8 cellular contexts compared by ENCODE assay signal in genomic region chr17:17837380-17837821, GRCh38. TPM values are rescaled to one million over a fixed set of nuclear protein-coding genes. Genes with fewer than 3 reads are reported as not detected.
DNase-seq lines count a peak whose midpoint lies in the region; ATAC-seq and TF ChIP-seq lines count a peak whose summit lies in the region.

No MANE protein-coding gene starts in this region.

- H3K36me3 Mint-ChIP-seq in activated CD8-positive, alpha-beta memory T cell treated with anti-CD3 and anti-CD28 coated beads, Interleukin-2, amount 10 ng/mL, durations not matched to agents 7 days and 5 days = peaks cover 9% of the 10 kb centered on the region
- peaks cover under 1% of the 10 kb centered on the region for H3K36me3 Mint-ChIP-seq in T-cell
- no peaks in the 10 kb centered on the region for H3K36me3 Mint-ChIP-seq in progenitor cell of endocrine pancreas (ENCODE audit: insufficient read depth)

- peak overlapping the region; percentile 79 for H3K4me3 ChIP-seq in fibroblast of pulmonary artery (replicated peaks; ENCODE audit: low read depth, low read length)

- ATAC-seq in activated CD8-positive, alpha-beta memory T cell treated with anti-CD3 and anti-CD28 coated beads, Interleukin-2, amount 10 ng/mL, durations not matched to agents 7 days and 5 days = no peak
- no peak for ATAC-seq in T-cell (replicated peaks in 1 of 4)
- ATAC-seq in activated CD4-positive, CD25-positive, alpha-beta regulatory T cell treated with anti-CD3 and anti-CD28 coated beads, Interleukin-2, amount 50 U/mL, for 24 hours = no peak
- no peak for ATAC-seq in HG02970 (IDR thresholded peaks at IDR 0.05; ENCODE audit: low FRiP score, unreplicated experiment)

- POLR2A ChIA-PET in T-cell (lab: Charles Lee) = interaction anchor here (0.6 to 1.9 kb wide), 3 partner anchors 12 to 13 kb away, joined by 4 to 25 read pairs (median 6); no protein-coding TSS in a partner anchor

- CTCF ChIA-PET in activated CD8-positive, alpha-beta memory T cell treated with anti-CD3 and anti-CD28 coated beads, Interleukin-2, amount 10 ng/mL, durations not matched to agents 7 days and 5 days (lab: Charles Lee) = interaction anchor here (0.9 to 4.2 kb wide), 6 partner anchors 11 to 25 kb away, joined by 3 to 34 read pairs (median 4); no protein-coding TSS in a partner anchor
- CTCF ChIA-PET in T-cell (lab: Charles Lee) = interaction anchor here (0.6 to 2.4 kb wide), 4 partner anchors 12 to 23 kb away, joined by 3 to 16 read pairs (median 5); no protein-coding TSS in a partner anchor

- TF ChIP-seq CTCF in fibroblast of pulmonary artery (IDR thresholded peaks at IDR 0.05; ENCODE audit: low read length, missing control alignments) = no peak
- no peak for TF ChIP-seq CTCF in progenitor cell of endocrine pancreas (IDR thresholded peaks at IDR 0.05; ENCODE audit: unreplicated experiment)

- no peaks in the 10 kb centered on the region for H3K27me3 Mint-ChIP-seq in activated CD8-positive, alpha-beta memory T cell treated with anti-CD3 and anti-CD28 coated beads, Interleukin-2, amount 10 ng/mL, durations not matched to agents 7 days and 5 days
- H3K27me3 Mint-ChIP-seq in T-cell = no peaks in the 10 kb centered on the region
- H3K27me3 Mint-ChIP-seq in progenitor cell of endocrine pancreas = no peaks in the 10 kb centered on the region

- no peak for DNase-seq in activated CD8-positive, alpha-beta memory T cell treated with anti-CD3 and anti-CD28 coated beads, Interleukin-2, amount 10 ng/mL, durations not matched to agents 7 days and 5 days
- DNase-seq in activated CD8-positive, alpha-beta memory T cell treated with anti-CD3 and anti-CD28 coated beads, Interleukin-2, amount 50 U/mL, for 4 hours = no peak
- no peak for DNase-seq in T-cell
- DNase-seq in fibroblast of pulmonary artery (ENCODE audit: low read depth) = peak; percentile 92
- no peak for DNase-seq in progenitor cell of endocrine pancreas (ENCODE audit: low spot score, unreplicated experiment)
- DNase-seq in NCI-H748 treated with DMSO at 0.1 percent for 48 hours (lab: John Stamatoyannopoulos, UW) = no peak

- H3K4me3 Mint-ChIP-seq in activated CD8-positive, alpha-beta memory T cell treated with anti-CD3 and anti-CD28 coated beads, Interleukin-2, amount 10 ng/mL, durations not matched to agents 7 days and 5 days = peak overlapping the region; percentile 85
- peak overlapping the region; percentile 84 to 96 (median 85) for H3K4me3 Mint-ChIP-seq in T-cell
- H3K4me3 Mint-ChIP-seq in progenitor cell of endocrine pancreas (ENCODE audit: low read depth) = peak overlapping the region; percentile 87

- H3K9me3 Mint-ChIP-seq in activated CD8-positive, alpha-beta memory T cell treated with anti-CD3 and anti-CD28 coated beads, Interleukin-2, amount 10 ng/mL, durations not matched to agents 7 days and 5 days (ENCODE audit: low read depth) = no peaks in the 10 kb centered on the region
- H3K9me3 Mint-ChIP-seq in T-cell = no peaks in the 10 kb centered on the region
- no peaks in the 10 kb centered on the region for H3K9me3 Mint-ChIP-seq in progenitor cell of endocrine pancreas (ENCODE audit: low read depth)

- H3K4me1 Mint-ChIP-seq in activated CD8-positive, alpha-beta memory T cell treated with anti-CD3 and anti-CD28 coated beads, Interleukin-2, amount 10 ng/mL, durations not matched to agents 7 days and 5 days = peaks cover 69% of the 10 kb centered on the region
- H3K4me1 Mint-ChIP-seq in T-cell (peaks cover 56 to 66% (median 65%) of the 10 kb centered on the region in 3 donors), progenitor cell of endocrine pancreas (ENCODE audit: low read depth) (peaks cover 41% of the 10 kb centered on the region)

- peak overlapping the region; percentile 92 for H3K27ac Mint-ChIP-seq in activated CD8-positive, alpha-beta memory T cell treated with anti-CD3 and anti-CD28 coated beads, Interleukin-2, amount 10 ng/mL, durations not matched to agents 7 days and 5 days
- H3K27ac Mint-ChIP-seq in T-cell = peak overlapping the region; percentile 85 to 91
- peak overlapping the region; percentile 98 for H3K27ac Mint-ChIP-seq in progenitor cell of endocrine pancreas

RNA-seq across cellular contexts. Expression of gene SREBF1, which starts 0.6 kb away (rescaled TPM):
- total RNA-seq in activated CD8-positive, alpha-beta memory T cell treated with anti-CD3 and anti-CD28 coated beads, Interleukin-2, amount 10 ng/mL, durations not matched to agents 7 days and 5 days = 100 to 1,000 TPM in 1 of 2 experiments, 10 to 100 TPM in 1; 90.6 to 184 TPM
- total RNA-seq in T-cell (100 to 1,000 TPM in 2 of 5 donors, 10 to 100 TPM in 3; 24.6 to 279 (median 38.9) TPM), progenitor cell of endocrine pancreas (85.0 and 98.9 TPM in 2 replicates)
